1 cellular context compared by ENCODE assay signal in the genomic region with DNA sequence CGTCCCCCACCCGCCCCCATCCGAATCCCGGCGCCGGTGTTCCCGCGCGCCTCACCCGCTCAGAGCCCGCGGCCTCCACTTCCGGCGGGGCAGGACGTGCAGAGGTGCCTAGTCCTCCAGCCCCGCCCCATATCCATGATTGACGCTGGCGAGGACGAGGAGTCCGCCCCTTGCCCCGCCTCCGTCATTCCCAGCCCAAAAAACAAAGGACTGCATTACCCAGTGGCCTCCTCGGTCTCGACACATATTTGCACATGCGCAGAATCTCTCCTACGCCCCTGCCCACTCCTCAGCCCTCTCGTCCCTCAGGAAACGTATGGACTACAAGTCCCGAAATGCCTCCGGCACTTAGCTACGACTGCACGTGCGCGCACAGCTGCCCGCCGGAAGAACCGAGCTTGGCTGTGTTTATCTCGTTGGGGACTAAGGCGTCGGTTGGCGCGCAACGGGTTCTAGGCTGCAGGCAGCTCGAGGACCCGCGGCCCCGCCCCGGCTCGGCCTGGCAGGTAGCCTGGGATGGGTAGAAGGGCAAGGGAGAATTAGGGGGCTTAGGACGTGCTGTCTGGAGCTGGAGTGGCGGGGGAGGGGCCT.
TF ChIP-seq lines count a peak whose summit lies in the region.

A gene with protein sequence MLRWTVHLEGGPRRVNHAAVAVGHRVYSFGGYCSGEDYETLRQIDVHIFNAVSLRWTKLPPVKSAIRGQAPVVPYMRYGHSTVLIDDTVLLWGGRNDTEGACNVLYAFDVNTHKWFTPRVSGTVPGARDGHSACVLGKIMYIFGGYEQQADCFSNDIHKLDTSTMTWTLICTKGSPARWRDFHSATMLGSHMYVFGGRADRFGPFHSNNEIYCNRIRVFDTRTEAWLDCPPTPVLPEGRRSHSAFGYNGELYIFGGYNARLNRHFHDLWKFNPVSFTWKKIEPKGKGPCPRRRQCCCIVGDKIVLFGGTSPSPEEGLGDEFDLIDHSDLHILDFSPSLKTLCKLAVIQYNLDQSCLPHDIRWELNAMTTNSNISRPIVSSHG (plus strand): TSS at position 407 of the 591 bp plus-strand sequence. CDS start 2,944 bp downstream, outside the sequence.
Gene MEA1 (minus strand): TSS at position 104 of the 591 bp plus-strand sequence. CDS start 133 bp downstream, outside the sequence.

TF ChIP-seq in HepG2, 621 proteins besides CTCF, POLR2A, EP300 and RAD21 (continued from another document and continues in another):
- TF ChIP-seq RFX5 (IDR thresholded peaks at IDR 0.05; ENCODE audit: low read depth, low read length) (peak; percentile 74; the same call in 1 of the 2 replicates), NCOA5 (CRISPR knock-in tag; IDR thresholded peaks at IDR 0.05) (no peak), NR2F2 (IDR thresholded peaks at IDR 0.05; ENCODE audit: borderline replicate concordance, low read depth) (no peak; the same call in 1 of the 2 replicates), ZNF34 (CRISPR knock-in tag; IDR thresholded peaks at IDR 0.05; ENCODE audit: borderline replicate concordance) (no peak), CCDC6 (CRISPR knock-in tag; IDR thresholded peaks at IDR 0.05) (no peak), DNMT3B (CRISPR knock-in tag; conservative IDR thresholded peaks at IDR 0.05) (no peak), ZNF878 (CRISPR knock-in tag; IDR thresholded peaks at IDR 0.05) (no peak), HES4 (CRISPR knock-in tag; IDR thresholded peaks at IDR 0.05; ENCODE audit: borderline replicate concordance) (peak; percentile 87; the same call in 1 of the 2 replicates), ZFP41 (CRISPR knock-in tag; IDR thresholded peaks at IDR 0.05; ENCODE audit: borderline replicate concordance) (no peak), ZNF772 (CRISPR knock-in tag; IDR thresholded peaks at IDR 0.05) (peak; percentile 36; the same call in 1 of the 2 replicates), KIAA2018 (CRISPR knock-in tag; IDR thresholded peaks at IDR 0.05; ENCODE audit: borderline replicate concordance) (no peak), ZFP90 (CRISPR knock-in tag; IDR thresholded peaks at IDR 0.05; ENCODE audit: borderline replicate concordance) (peak; percentile 79; the same call in 1 of the 2 replicates), UBTF (CRISPR knock-in tag; IDR thresholded peaks at IDR 0.05) (no peak; the same call in none of the 2 replicates), E2F5 (CRISPR knock-in tag; conservative IDR thresholded peaks at IDR 0.05) (peak; percentile 25; the same call in 1 of the 2 replicates), ZNF646 (CRISPR knock-in tag; IDR thresholded peaks at IDR 0.05) (no peak), IKZF5 (CRISPR knock-in tag; IDR thresholded peaks at IDR 0.05) (peak; percentile 14; the same call in 1 of the 2 replicates), SPEN (CRISPR knock-in tag; IDR thresholded peaks at IDR 0.05; ENCODE audit: low read depth) (peak; percentile 89)
- TF ChIP-seq, protein P1, sequence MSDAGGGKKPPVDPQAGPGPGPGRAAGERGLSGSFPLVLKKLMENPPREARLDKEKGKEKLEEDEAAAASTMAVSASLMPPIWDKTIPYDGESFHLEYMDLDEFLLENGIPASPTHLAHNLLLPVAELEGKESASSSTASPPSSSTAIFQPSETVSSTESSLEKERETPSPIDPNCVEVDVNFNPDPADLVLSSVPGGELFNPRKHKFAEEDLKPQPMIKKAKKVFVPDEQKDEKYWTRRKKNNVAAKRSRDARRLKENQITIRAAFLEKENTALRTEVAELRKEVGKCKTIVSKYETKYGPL (CRISPR knock-in tag; IDR thresholded peaks at IDR 0.05) = no peak
- TF ChIP-seq, protein P2, sequence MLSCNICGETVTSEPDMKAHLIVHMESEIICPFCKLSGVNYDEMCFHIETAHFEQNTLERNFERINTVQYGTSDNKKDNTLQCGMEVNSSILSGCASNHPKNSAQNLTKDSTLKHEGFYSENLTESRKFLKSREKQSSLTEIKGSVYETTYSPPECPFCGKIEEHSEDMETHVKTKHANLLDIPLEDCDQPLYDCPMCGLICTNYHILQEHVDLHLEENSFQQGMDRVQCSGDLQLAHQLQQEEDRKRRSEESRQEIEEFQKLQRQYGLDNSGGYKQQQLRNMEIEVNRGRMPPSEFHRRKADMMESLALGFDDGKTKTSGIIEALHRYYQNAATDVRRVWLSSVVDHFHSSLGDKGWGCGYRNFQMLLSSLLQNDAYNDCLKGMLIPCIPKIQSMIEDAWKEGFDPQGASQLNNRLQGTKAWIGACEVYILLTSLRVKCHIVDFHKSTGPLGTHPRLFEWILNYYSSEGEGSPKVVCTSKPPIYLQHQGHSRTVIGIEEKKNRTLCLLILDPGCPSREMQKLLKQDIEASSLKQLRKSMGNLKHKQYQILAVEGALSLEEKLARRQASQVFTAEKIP (CRISPR knock-in tag; IDR thresholded peaks at IDR 0.05; ENCODE audit: borderline replicate concordance) = no peak
- TF ChIP-seq, protein P3, sequence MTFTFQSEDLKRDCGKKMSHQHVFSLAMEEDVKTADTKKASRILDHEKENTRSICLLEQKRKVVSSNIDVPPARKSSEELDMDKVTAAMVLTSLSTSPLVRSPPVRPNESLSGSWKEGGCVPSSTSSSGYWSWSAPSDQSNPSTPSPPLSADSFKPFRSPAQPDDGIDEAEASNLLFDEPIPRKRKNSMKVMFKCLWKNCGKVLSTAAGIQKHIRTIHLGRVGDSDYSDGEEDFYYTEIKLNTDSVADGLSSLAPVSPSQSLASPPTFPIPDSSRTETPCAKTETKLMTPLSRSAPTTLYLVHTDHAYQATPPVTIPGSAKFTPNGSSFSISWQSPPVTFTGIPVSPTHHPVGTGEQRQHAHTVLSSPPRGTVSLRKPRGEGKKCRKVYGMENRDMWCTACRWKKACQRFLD (CRISPR knock-in tag; IDR thresholded peaks at IDR 0.05; ENCODE audit: borderline replicate concordance) = 0 out of 2 replicates have a peak, but pooled peaks have one; percentile 60
